In genomic region chr4:137768881-137769280, GRCh38 we compare ENCODE assay signal across 9 cellular contexts.
"Had no signal": no experiment of that assay in that cellular context is flagged by ENCODE, and none has a peak within 500 bp of the region (broad histone marks: within the 10 kb centered on the region; RNA-seq: fewer than 3 reads in every experiment).

No MANE protein-coding gene starts in this region.

- DNase-seq: activated CD4-positive, alpha-beta memory T cell treated with anti-CD3 and anti-CD28 coated beads, Interleukin-2, amount 10 ng/mL, durations not matched to agents 7 days and 5 days; activated CD4-positive, alpha-beta T cell treated with anti-CD3 and anti-CD28 coated beads for 36 hours; activated naive CD4-positive, alpha-beta T cell treated with anti-CD3 and anti-CD28 coated beads, Interleukin-2, amount 10 ng/mL, durations not matched to agents 7 days and 5 days; activated T-cell treated with anti-CD3 and anti-CD28 coated beads, Interleukin-2, amount 50 U/mL, for 24 hours; naive thymus-derived CD4-positive, alpha-beta T cell; pancreas; retina had no signal

- ATAC-seq: activated CD4-positive, alpha-beta T cell treated with anti-CD3 and anti-CD28 coated beads for 36 hours; left lobe of liver; naive thymus-derived CD4-positive, alpha-beta T cell; pancreas; stimulated activated memory B cell treated with anti-CD40 and anti-IgM and Interleukin-4, amounts not matched to agents 10 μg/mL and 1 μg/mL and 100 μg/mL, for 72 hours had no signal
